Comparison of ENCODE assay signal across 8 cellular contexts in the genomic region with DNA sequence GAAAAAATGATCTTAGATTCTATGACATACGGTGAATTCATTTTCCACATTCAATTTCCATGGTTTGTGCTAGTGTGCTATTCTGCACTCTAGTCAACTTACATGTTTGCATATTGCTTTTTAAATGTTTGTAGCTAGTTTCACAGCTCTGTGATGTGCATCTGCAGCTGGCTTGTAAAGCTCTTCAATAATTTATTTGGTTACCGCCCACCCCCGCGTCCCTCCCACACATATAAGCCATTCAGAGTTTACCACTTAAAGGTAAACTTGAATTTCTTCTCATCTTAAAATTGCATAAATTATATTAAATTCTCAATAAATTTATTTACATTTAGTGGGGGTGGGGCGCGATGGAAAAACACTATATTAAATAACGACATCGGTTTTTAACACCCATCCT. TPM values are rescaled to one million over a fixed set of nuclear protein-coding genes. Genes with fewer than 3 reads are reported as not detected.
DNase-seq lines count a peak whose midpoint lies in the region; ATAC-seq lines count a peak whose summit lies in the region.

No MANE protein-coding gene starts in this region.

- H3K36me3 Mint-ChIP-seq in activated T-helper 1 cell treated with anti-CD3 and anti-CD28 coated beads, Interleukin-12 subunit alpha, Interleukin-12 subunit beta, Interleukin-2, Interleukin-4 antibody, amounts not matched to agents 30 ng/mL and 10 ng/mL and 1 ng/mL, durations not matched to agents 14 hours and 24 hours and 36 hours (ENCODE audit: low read depth), result peaks cover 3% of the 10 kb centered on the region

- H3K27ac Mint-ChIP-seq in activated T-helper 1 cell treated with anti-CD3 and anti-CD28 coated beads, Interleukin-12 subunit alpha, Interleukin-12 subunit beta, Interleukin-2, Interleukin-4 antibody, amounts not matched to agents 30 ng/mL and 10 ng/mL and 1 ng/mL, durations not matched to agents 14 hours and 24 hours and 36 hours, result peak overlapping the region; percentile 86

- H3K9me3 Mint-ChIP-seq in activated T-helper 1 cell treated with anti-CD3 and anti-CD28 coated beads, Interleukin-12 subunit alpha, Interleukin-12 subunit beta, Interleukin-2, Interleukin-4 antibody, amounts not matched to agents 30 ng/mL and 10 ng/mL and 1 ng/mL, durations not matched to agents 14 hours and 24 hours and 36 hours, result no peaks in the 10 kb centered on the region

- no peaks in the 10 kb centered on the region for H3K27me3 Mint-ChIP-seq in activated T-helper 1 cell treated with anti-CD3 and anti-CD28 coated beads, Interleukin-12 subunit alpha, Interleukin-12 subunit beta, Interleukin-2, Interleukin-4 antibody, amounts not matched to agents 30 ng/mL and 10 ng/mL and 1 ng/mL, durations not matched to agents 14 hours and 24 hours and 36 hours (ENCODE audit: insufficient read depth)

- peak overlapping the region; percentile 92 for H3K4me3 Mint-ChIP-seq in activated T-helper 1 cell treated with anti-CD3 and anti-CD28 coated beads, Interleukin-12 subunit alpha, Interleukin-12 subunit beta, Interleukin-2, Interleukin-4 antibody, amounts not matched to agents 30 ng/mL and 10 ng/mL and 1 ng/mL, durations not matched to agents 14 hours and 24 hours and 36 hours

- DNase-seq in DMS53 treated with DMSO at 0.1 percent for 48 hours (lab: John Stamatoyannopoulos, UW; ENCODE audit: unreplicated experiment) (peak; percentile 24), M059J (ENCODE audit: low read depth) (peak; percentile 43), left cardiac atrium (peak; percentile 19), NCI-H2196 (lab: John Stamatoyannopoulos, UW; ENCODE audit: unreplicated experiment) (no peak), GOT3 (lab: John Stamatoyannopoulos, UW) (no peak)
- no peak for DNase-seq in activated T-helper 1 cell treated with anti-CD3 and anti-CD28 coated beads, Interleukin-12 subunit alpha, Interleukin-12 subunit beta, Interleukin-2, Interleukin-4 antibody, amounts not matched to agents 30 ng/mL and 10 ng/mL and 1 ng/mL, durations not matched to agents 14 hours and 24 hours and 36 hours (ENCODE audit: low spot score)

- H3K4me3 ChIP-seq in skin epidermis, result peak overlapping the region; percentile 40 to 54 (median 48)

- H3K27ac ChIP-seq in skin epidermis, result peak overlapping the region in 11 of 21 experiments; percentile 61 to 83 (median 80)

- H3K4me1 Mint-ChIP-seq in activated T-helper 1 cell treated with anti-CD3 and anti-CD28 coated beads, Interleukin-12 subunit alpha, Interleukin-12 subunit beta, Interleukin-2, Interleukin-4 antibody, amounts not matched to agents 30 ng/mL and 10 ng/mL and 1 ng/mL, durations not matched to agents 14 hours and 24 hours and 36 hours (ENCODE audit: low read depth), result peaks cover 20% of the 10 kb centered on the region

- intact Hi-C loops in activated T-helper 1 cell treated with anti-CD3 and anti-CD28 coated beads, Interleukin-12 subunit alpha, Interleukin-12 subunit beta, Interleukin-2, Interleukin-4 antibody, amounts not matched to agents 30 ng/mL and 10 ng/mL and 1 ng/mL, durations not matched to agents 14 hours and 24 hours and 36 hours (cut with micrococcal nuclease), result loop anchor here (1.0 to 5.0 kb wide), 4 partner anchors 331 to 1010 kb away; no protein-coding TSS in a partner anchor
- intact Hi-C loops in left cardiac atrium (cut with DNase I), result loop anchor here in 1 of 2 donors (5.0 kb wide), 1 partner anchor 1011 kb away; the partner anchor contains the start of gene RRAGB

- peak; percentile 29 for ATAC-seq in GM21576 (IDR thresholded peaks at IDR 0.05; ENCODE audit: unreplicated experiment)
- ATAC-seq in left cardiac atrium, result peak; percentile 24 to 59

RNA-seq across cellular contexts. Expression of gene NBDY, which starts 0.3 kb away (rescaled TPM):
- 6.7 and 14.5 TPM in 2 replicates for total RNA-seq in M059J (2014; rRNA removed; shearing (Covaris generic))
- 29.3 and 36.7 TPM in 2 replicates for total RNA-seq in activated T-helper 1 cell treated with anti-CD3 and anti-CD28 coated beads, Interleukin-12 subunit alpha, Interleukin-12 subunit beta, Interleukin-2, Interleukin-4 antibody, amounts not matched to agents 30 ng/mL and 10 ng/mL and 1 ng/mL, durations not matched to agents 14 hours and 24 hours and 36 hours
- total RNA-seq in left cardiac atrium, result 10 to 100 TPM; 27.5 to 32.6 TPM

Comparison
In these comparisons a context has a peak if more than half of its experiments do, and no peak if none do; other contexts are left out.
1. DNase-seq: peak in DMS53 treated with DMSO at 0.1 percent for 48 hours (single experiment), M059J (single experiment) and left cardiac atrium (single experiment); none in activated T-helper 1 cell treated with anti-CD3 and anti-CD28 coated beads, Interleukin-12 subunit alpha, Interleukin-12 subunit beta, Interleukin-2, Interleukin-4 antibody, amounts not matched to agents 30 ng/mL and 10 ng/mL and 1 ng/mL, durations not matched to agents 14 hours and 24 hours and 36 hours (single experiment), NCI-H2196 (single experiment) and GOT3 (single experiment).